In the genomic region with DNA sequence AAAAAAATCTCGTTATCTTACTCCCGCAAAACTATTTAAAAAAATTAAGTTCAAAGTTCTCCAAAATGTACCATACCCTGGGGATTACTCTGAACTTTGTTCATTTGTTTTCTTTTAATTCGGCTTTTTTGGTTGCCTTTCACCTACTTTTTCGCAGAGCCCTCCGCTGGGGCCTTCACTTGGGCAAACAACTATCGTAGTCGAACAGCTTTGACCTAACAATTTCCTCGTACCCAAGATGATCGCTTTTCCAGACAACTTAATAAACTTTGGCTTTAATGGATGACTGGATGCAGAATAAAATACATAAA, we compare ENCODE assay signal across 8 cellular contexts. TPM values are rescaled to one million over a fixed set of nuclear protein-coding genes. Genes with fewer than 3 reads are reported as not detected.
DNase-seq lines count a peak whose midpoint lies in the region; ATAC-seq and TF ChIP-seq lines count a peak whose summit lies in the region.

No MANE protein-coding gene starts in this region.

- H4K8ac ChIP-seq in neuronal stem cell (ENCODE audit: low read depth, low read length) = no peak overlapping the region

- peak overlapping the region; percentile 88 to 99 (median 98) for H3K4me3 Mint-ChIP-seq in CD4-positive, CD25-positive, alpha-beta regulatory T cell

- no peaks in the 10 kb centered on the region for H3K9me3 ChIP-seq in CD4-positive, CD25-positive, alpha-beta regulatory T cell (ENCODE audit: control insufficient read depth in 2 of 2, low read length in 2 of 2)
- H3K9me3 ChIP-seq in Loucy (ENCODE audit: insufficient read depth, low read depth, low read length) (no peaks in the 10 kb centered on the region), neuronal stem cell (replicated peaks in 1 of 2; ENCODE audit: control insufficient read depth in 2 of 2, insufficient read depth in 1 of 2, low read depth in 1 of 2, low read length in 2 of 2) (no peaks in the 10 kb centered on the region)

- H3K27ac Mint-ChIP-seq in CD4-positive, CD25-positive, alpha-beta regulatory T cell = peak overlapping the region; percentile 96 to 99 (median 98)

- ATAC-seq in CD4-positive, CD25-positive, alpha-beta regulatory T cell (ENCODE audit: low read depth in 2 of 2) = no peak
- ATAC-seq in activated CD4-positive, CD25-positive, alpha-beta regulatory T cell treated with anti-CD3 and anti-CD28 coated beads, Interleukin-2, amount 50 U/mL, for 24 hours = no peak
- ATAC-seq in GM18858 (IDR thresholded peaks at IDR 0.05; ENCODE audit: unreplicated experiment) = no peak
- no peak for ATAC-seq in GM21381 (IDR thresholded peaks at IDR 0.05; ENCODE audit: unreplicated experiment)

- peak overlapping the region; percentile 82 for H3K9ac ChIP-seq in Loucy (ENCODE audit: low read depth, low read length, poor library complexity, severe bottlenecking)
- no peak overlapping the region for H3K9ac ChIP-seq in neuronal stem cell (ENCODE audit: low read depth, low read length, poor library complexity)

- no peak overlapping the region for H2BK120ac ChIP-seq in neuronal stem cell (ENCODE audit: low read depth, low read length)

- H2AK5ac ChIP-seq in neuronal stem cell (ENCODE audit: low read depth, low read length) = no peak overlapping the region

- H3K27me3 ChIP-seq in CD4-positive, CD25-positive, alpha-beta regulatory T cell (ENCODE audit: control insufficient read depth, insufficient read depth, low read length) = no peaks in the 10 kb centered on the region
- H3K27me3 ChIP-seq in Loucy (ENCODE audit: insufficient read depth, low read length, poor library complexity, severe bottlenecking) (no peaks in the 10 kb centered on the region), neuronal stem cell (ENCODE audit: control insufficient read depth in 3 of 3, insufficient read depth in 3 of 3, low read depth in 1 of 3, low read length in 3 of 3) (peaks cover 0 to 5% (median 4%) of the 10 kb centered on the region in 3 experiments)

- H3K4me2 ChIP-seq in Loucy (ENCODE audit: low read depth, low read length, poor library complexity, severe bottlenecking) (peak overlapping the region; percentile 85), neuronal stem cell (ENCODE audit: insufficient read depth, low read length, poor library complexity, severe bottlenecking) (no peak overlapping the region)

- peaks cover 19% of the 10 kb centered on the region; the same call in 1 of the 2 replicates for H3K79me2 ChIP-seq in Loucy (ENCODE audit: insufficient read depth, low read length)

- H3K27me3 Mint-ChIP-seq in CD4-positive, CD25-positive, alpha-beta regulatory T cell = no peaks in the 10 kb centered on the region

- H2AFZ ChIP-seq in Loucy (ENCODE audit: low read length) (peak overlapping the region; percentile 88), neuronal stem cell (ENCODE audit: low read length) (no peak overlapping the region)

- H4K20me1 ChIP-seq in Loucy (ENCODE audit: insufficient read depth, low read length, poor library complexity, severe bottlenecking) = no peaks in the 10 kb centered on the region

- no peaks in the 10 kb centered on the region for H3K79me1 ChIP-seq in neuronal stem cell (ENCODE audit: low read depth, low read length)

- H2BK12ac ChIP-seq in neuronal stem cell (ENCODE audit: low read length) = no peak overlapping the region

- peak overlapping the region; percentile 19 for H2BK5ac ChIP-seq in neuronal stem cell (ENCODE audit: low read length)

- H3K14ac ChIP-seq in neuronal stem cell (ENCODE audit: low read length) = no peak overlapping the region

- H3K36me3 Mint-ChIP-seq in CD4-positive, CD25-positive, alpha-beta regulatory T cell = no peaks in the 10 kb centered on the region

- no peaks in the 10 kb centered on the region for H3K9me2 ChIP-seq in Loucy (replicated peaks; ENCODE audit: low read depth, low read length)

- H2BK15ac ChIP-seq in neuronal stem cell (ENCODE audit: low read length) = no peak overlapping the region

- no peak for DNase-seq in CD4-positive, CD25-positive, alpha-beta regulatory T cell
- DNase-seq in coronary artery (ENCODE audit: low spot score) (no peak), neuronal stem cell (ENCODE audit: low spot score) (no peak)
- DNase-seq in central memory CD4-positive, alpha-beta T cell = no peak

- peaks cover 41% of the 10 kb centered on the region for H3K4me1 ChIP-seq in CD4-positive, CD25-positive, alpha-beta regulatory T cell (ENCODE audit: control insufficient read depth, insufficient read depth, low read length, poor library complexity, severe bottlenecking)
- H3K4me1 ChIP-seq in Loucy (ENCODE audit: insufficient read depth, low read length, poor library complexity, severe bottlenecking) = peaks cover 28% of the 10 kb centered on the region
- peaks cover 6 to 7% of the 10 kb centered on the region in 2 donors for H3K4me1 ChIP-seq in neuronal stem cell (ENCODE audit: control insufficient read depth in 2 of 2, insufficient read depth in 1 of 2, low read depth in 1 of 2, low read length in 2 of 2)

- WGBS in neuronal stem cell (ENCODE audit: extremely low coverage in 2 of 2, insufficient read length in 2 of 2, insufficient replicate concordance in 1 of 2), 2 donors = 100% methylated on average over 2 of the region's 9 CpGs; no CpG with 5 or more reads in 1 of the 2 donors

- peak overlapping the region; percentile 93 for H3K27ac ChIP-seq in CD4-positive, CD25-positive, alpha-beta regulatory T cell (ENCODE audit: insufficient read depth, low read length, poor library complexity, severe bottlenecking)
- H3K27ac ChIP-seq in coronary artery = peak overlapping the region; percentile 84 to 96
- H3K27ac ChIP-seq in neuronal stem cell (replicated peaks; ENCODE audit: low read length) = no peak overlapping the region

- H4K91ac ChIP-seq in neuronal stem cell (ENCODE audit: low read depth, low read length, poor library complexity) = no peak overlapping the region

- no peak overlapping the region for H3K4ac ChIP-seq in neuronal stem cell (ENCODE audit: low read length)

- no peaks in the 10 kb centered on the region for H3K36me3 ChIP-seq in CD4-positive, CD25-positive, alpha-beta regulatory T cell (ENCODE audit: control insufficient read depth, insufficient read depth, low read length)
- no peaks in the 10 kb centered on the region for H3K36me3 ChIP-seq in Loucy (ENCODE audit: insufficient read depth, low read length)
- H3K36me3 ChIP-seq in neuronal stem cell (replicated peaks in 1 of 2; ENCODE audit: control insufficient read depth in 2 of 2, insufficient read depth in 2 of 2, low read length in 2 of 2) = no peaks in the 10 kb centered on the region

- 0 out of 2 replicates have a peak, but pooled peaks cover 5% of the 10 kb centered on the region for H3F3A ChIP-seq in Loucy (ENCODE audit: low read depth)

- H3K4me1 Mint-ChIP-seq in CD4-positive, CD25-positive, alpha-beta regulatory T cell = peaks cover 18 to 47% (median 30%) of the 10 kb centered on the region in 4 donors

- TF ChIP-seq CTCF in Loucy (conservative IDR thresholded peaks at IDR 0.05; ENCODE audit: low read length) (no peak), coronary artery (IDR thresholded peaks at IDR 0.05) (no peak)

- H3K18ac ChIP-seq in neuronal stem cell (ENCODE audit: low read length) = no peak overlapping the region

- no peak overlapping the region for H3K23ac ChIP-seq in neuronal stem cell (ENCODE audit: low read depth, low read length, poor library complexity)

- H3K9me3 Mint-ChIP-seq in CD4-positive, CD25-positive, alpha-beta regulatory T cell = no peaks in the 10 kb centered on the region

- peak overlapping the region; percentile 88 for H3K4me3 ChIP-seq in CD4-positive, CD25-positive, alpha-beta regulatory T cell (ENCODE audit: low read depth, low read length)
- peak overlapping the region; percentile 85 for H3K4me3 ChIP-seq in Loucy (ENCODE audit: low read length, poor library complexity, severe bottlenecking)
- peak overlapping the region; percentile 97 for H3K4me3 ChIP-seq in coronary artery
- no peak overlapping the region for H3K4me3 ChIP-seq in neuronal stem cell (ENCODE audit: low read length in 2 of 2)

RNA-seq across cellular contexts. Expression of a gene that starts 2.7 kb away (rescaled TPM):
- total RNA-seq in CD4-positive, CD25-positive, alpha-beta regulatory T cell = 15.6 TPM
- polyA plus RNA-seq in CD4-positive, CD25-positive, alpha-beta regulatory T cell = 10 to 100 TPM; 24.4 to 36.2 (median 33.3) TPM
- polyA plus RNA-seq in neuronal stem cell (2013, experiment 1 of 2) = 17.1 TPM
- polyA plus RNA-seq in neuronal stem cell (2013, experiment 2 of 2) = 16.8 TPM

RNA-seq across cellular contexts. Expression of a gene that starts 5.4 kb away (rescaled TPM):
- 48.3 TPM for total RNA-seq in CD4-positive, CD25-positive, alpha-beta regulatory T cell
- 10 to 100 TPM; 45.4 to 65.9 (median 59.3) TPM for polyA plus RNA-seq in CD4-positive, CD25-positive, alpha-beta regulatory T cell
- 29.4 TPM for polyA plus RNA-seq in neuronal stem cell (2013, experiment 1 of 2)
- polyA plus RNA-seq in neuronal stem cell (2013, experiment 2 of 2) = 28.4 TPM

RNA-seq across cellular contexts. Expression of a gene that starts 25.0 kb away (rescaled TPM):
- total RNA-seq in CD4-positive, CD25-positive, alpha-beta regulatory T cell = 6.2 TPM
- polyA plus RNA-seq in CD4-positive, CD25-positive, alpha-beta regulatory T cell = 1 to 10 TPM; 2.2 to 4.2 (median 3.3) TPM
- polyA plus RNA-seq in neuronal stem cell (2013, experiment 1 of 2) = 15.6 TPM
- 14.4 TPM for polyA plus RNA-seq in neuronal stem cell (2013, experiment 2 of 2)

RNA-seq across cellular contexts. Expression of a gene that starts 26.6 kb away (rescaled TPM):
- total RNA-seq in CD4-positive, CD25-positive, alpha-beta regulatory T cell = 120 TPM
- 1 to 10 TPM; 3.8 to 6.6 (median 5.7) TPM for polyA plus RNA-seq in CD4-positive, CD25-positive, alpha-beta regulatory T cell
- 41.6 TPM for polyA plus RNA-seq in neuronal stem cell (2013, experiment 1 of 2)
- 37.8 TPM for polyA plus RNA-seq in neuronal stem cell (2013, experiment 2 of 2)

RNA-seq across cellular contexts. Expression of a gene that starts 45.4 kb away (rescaled TPM):
- 3.8 TPM for total RNA-seq in CD4-positive, CD25-positive, alpha-beta regulatory T cell
- polyA plus RNA-seq in CD4-positive, CD25-positive, alpha-beta regulatory T cell = under 1 TPM in 2 of 4 donors, not detected in 2; 0.13 TPM
- 2.6 TPM for polyA plus RNA-seq in neuronal stem cell (2013, experiment 1 of 2)
- 2.3 TPM for polyA plus RNA-seq in neuronal stem cell (2013, experiment 2 of 2)

Comparison
In these comparisons a context has a peak if more than half of its experiments do, and no peak if none do; other contexts are left out.
1. H3K4me3 ChIP-seq: peak in CD4-positive, CD25-positive, alpha-beta regulatory T cell (single experiment), Loucy (single experiment) and coronary artery (single experiment); none in neuronal stem cell (0 of 2).